In the genomic region with DNA sequence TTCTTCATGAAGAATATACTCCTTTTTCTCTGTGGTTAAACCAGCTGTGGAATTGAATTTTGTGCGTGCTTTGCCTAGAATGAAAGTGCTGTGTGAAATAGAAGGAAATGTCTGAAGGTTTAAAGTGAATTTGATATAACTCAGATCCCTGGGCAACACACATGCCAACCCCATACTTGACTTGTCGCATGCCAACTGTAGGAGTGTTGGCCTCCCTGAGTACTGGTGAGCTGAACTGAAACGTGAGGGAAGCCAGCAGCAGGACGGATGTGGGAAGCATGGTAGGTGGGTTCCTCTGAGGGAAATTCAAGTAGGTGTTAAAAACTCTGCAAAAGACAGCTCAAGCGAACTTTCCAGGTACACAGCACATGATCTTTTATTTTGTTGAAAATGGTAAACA, we compare ENCODE assay signal across 33 cellular contexts.
"Had no signal": no experiment of that assay in that cellular context is flagged by ENCODE, and none has a peak within 500 bp of the region (broad histone marks: within the 10 kb centered on the region; RNA-seq: fewer than 3 reads in every experiment).

No MANE protein-coding gene starts in this region.

- H3K9me3 ChIP-seq: ascending aorta, colonic mucosa, esophagus squamous epithelium, gastroesophageal sphincter, heart right ventricle had no signal

- H3K4me1 ChIP-seq: ascending aorta, colonic mucosa, esophagus squamous epithelium, gastroesophageal sphincter had no signal

- H3K4me3 ChIP-seq: ascending aorta, colonic mucosa, esophagus squamous epithelium, gastroesophageal sphincter, heart right ventricle had no signal

- H3K36me3 ChIP-seq: colonic mucosa had no signal

- H3K4me1 Mint-ChIP-seq: activated CD8-positive, alpha-beta memory T cell treated with anti-CD3 and anti-CD28 coated beads, Interleukin-2, amount 10 ng/mL, durations not matched to agents 7 days and 5 days; activated naive CD8-positive, alpha-beta T cell treated with anti-CD3 and anti-CD28 coated beads, Interleukin-2, amount 10 ng/mL, durations not matched to agents 7 days and 5 days had no signal

- H3K4me3 Mint-ChIP-seq: activated CD4-positive, alpha-beta memory T cell treated with anti-CD3 and anti-CD28 coated beads for 36 hours; activated CD4-positive, alpha-beta T cell treated with anti-CD3 and anti-CD28 coated beads for 36 hours; activated CD4-positive, alpha-beta T cell treated with anti-CD3 and anti-CD28 coated beads, Interleukin-2, amount 10 ng/mL, durations not matched to agents 24 days and 14 days; activated CD8-positive, alpha-beta memory T cell treated with anti-CD3 and anti-CD28 coated beads, Interleukin-2, amount 10 ng/mL, durations not matched to agents 7 days and 5 days; activated CD8-positive, alpha-beta T cell treated with anti-CD3 and anti-CD28 coated beads, Interleukin-2, amount 10 ng/mL, durations not matched to agents 7 days and 5 days; activated naive CD4-positive, alpha-beta T cell treated with anti-CD3 and anti-CD28 coated beads for 36 hours; activated naive CD8-positive, alpha-beta T cell treated with anti-CD3 and anti-CD28 coated beads, Interleukin-2, amount 10 ng/mL, durations not matched to agents 7 days and 5 days; activated T-helper 1 cell treated with anti-CD3 and anti-CD28 coated beads, Interleukin-12 subunit alpha, Interleukin-12 subunit beta, Interleukin-2, Interleukin-4 antibody, amounts not matched to agents 30 ng/mL and 10 ng/mL and 1 ng/mL, durations not matched to agents 14 hours and 24 hours and 36 hours; T-helper 17 cell; T-helper 2 cell treated with Interferon-gamma antibody and Interleukin-4, amounts not matched to agents 5 μg/mL and 100 μg/mL, for 36 hours had no signal

- H3K27me3 Mint-ChIP-seq: activated CD4-positive, alpha-beta memory T cell treated with anti-CD3 and anti-CD28 coated beads for 36 hours; activated CD4-positive, alpha-beta T cell treated with anti-CD3 and anti-CD28 coated beads for 36 hours; activated CD4-positive, alpha-beta T cell treated with anti-CD3 and anti-CD28 coated beads, Interleukin-2, amount 10 ng/mL, durations not matched to agents 24 days and 14 days; activated CD8-positive, alpha-beta memory T cell treated with anti-CD3 and anti-CD28 coated beads, Interleukin-2, amount 10 ng/mL, durations not matched to agents 7 days and 5 days; activated naive CD8-positive, alpha-beta T cell treated with anti-CD3 and anti-CD28 coated beads, Interleukin-2, amount 10 ng/mL, durations not matched to agents 7 days and 5 days; T-helper 17 cell had no signal

- H3K27ac ChIP-seq: ascending aorta, brain microvascular endothelial cell, colonic mucosa, epithelial cell of prostate, esophagus squamous epithelium, gastroesophageal sphincter had no signal

- H3K27ac Mint-ChIP-seq: activated CD4-positive, alpha-beta memory T cell treated with anti-CD3 and anti-CD28 coated beads for 36 hours; activated CD4-positive, alpha-beta T cell treated with anti-CD3 and anti-CD28 coated beads for 36 hours; activated CD4-positive, alpha-beta T cell treated with anti-CD3 and anti-CD28 coated beads, Interleukin-2, amount 10 ng/mL, durations not matched to agents 24 days and 14 days; activated CD8-positive, alpha-beta memory T cell treated with anti-CD3 and anti-CD28 coated beads, Interleukin-2, amount 10 ng/mL, durations not matched to agents 7 days and 5 days; activated CD8-positive, alpha-beta T cell treated with anti-CD3 and anti-CD28 coated beads, Interleukin-2, amount 10 ng/mL, durations not matched to agents 7 days and 5 days; activated naive CD4-positive, alpha-beta T cell treated with anti-CD3 and anti-CD28 coated beads for 36 hours; activated naive CD4-positive, alpha-beta T cell treated with anti-CD3 and anti-CD28 coated beads, Interleukin-2, amount 50 U/mL, for 72 hours; activated naive CD8-positive, alpha-beta T cell treated with anti-CD3 and anti-CD28 coated beads, Interleukin-2, amount 10 ng/mL, durations not matched to agents 7 days and 5 days; activated T-helper 1 cell treated with anti-CD3 and anti-CD28 coated beads, Interleukin-12 subunit alpha, Interleukin-12 subunit beta, Interleukin-2, Interleukin-4 antibody, amounts not matched to agents 30 ng/mL and 10 ng/mL and 1 ng/mL, durations not matched to agents 14 hours and 24 hours and 36 hours; activated T-helper 2 cell treated with anti-CD3 and anti-CD28 coated beads, Interferon-gamma antibody, Interleukin-2, Interleukin-4, amounts not matched to agents 10 μg/mL and 5 μg/mL and 100 μg/mL, durations not matched to agents 14 hours and 24 hours and 36 hours; T-helper 17 cell; T-helper 2 cell treated with Interferon-gamma antibody and Interleukin-4, amounts not matched to agents 5 μg/mL and 100 μg/mL, for 36 hours had no signal

- H3K9me3 Mint-ChIP-seq: activated CD4-positive, alpha-beta memory T cell treated with anti-CD3 and anti-CD28 coated beads for 36 hours; activated CD4-positive, alpha-beta T cell treated with anti-CD3 and anti-CD28 coated beads, Interleukin-2, amount 10 ng/mL, durations not matched to agents 24 days and 14 days; activated naive CD4-positive, alpha-beta T cell treated with anti-CD3 and anti-CD28 coated beads for 36 hours; activated naive CD4-positive, alpha-beta T cell treated with anti-CD3 and anti-CD28 coated beads, Interleukin-2, amount 50 U/mL, for 72 hours; activated naive CD8-positive, alpha-beta T cell treated with anti-CD3 and anti-CD28 coated beads, Interleukin-2, amount 10 ng/mL, durations not matched to agents 7 days and 5 days; activated T-helper 1 cell treated with anti-CD3 and anti-CD28 coated beads, Interleukin-12 subunit alpha, Interleukin-12 subunit beta, Interleukin-2, Interleukin-4 antibody, amounts not matched to agents 30 ng/mL and 10 ng/mL and 1 ng/mL, durations not matched to agents 14 hours and 24 hours and 36 hours; activated T-helper 2 cell treated with anti-CD3 and anti-CD28 coated beads, Interferon-gamma antibody, Interleukin-2, Interleukin-4, amounts not matched to agents 10 μg/mL and 5 μg/mL and 100 μg/mL, durations not matched to agents 14 hours and 24 hours and 36 hours; T-helper 2 cell treated with Interferon-gamma antibody and Interleukin-4, amounts not matched to agents 5 μg/mL and 100 μg/mL, for 36 hours had no signal

- DNase-seq: activated CD4-positive, alpha-beta memory T cell treated with anti-CD3 and anti-CD28 coated beads for 36 hours; activated CD4-positive, alpha-beta T cell treated with anti-CD3 and anti-CD28 coated beads for 36 hours; activated CD4-positive, alpha-beta T cell treated with anti-CD3 and anti-CD28 coated beads, Interleukin-2, amount 10 ng/mL, durations not matched to agents 24 days and 14 days; activated CD4-positive, CD25-positive, alpha-beta regulatory T cell; activated CD4-positive, CD25-positive, alpha-beta regulatory T cell treated with anti-CD3 and anti-CD28 coated beads, Interleukin-2, amount 50 U/mL, for 72 hours; activated CD8-positive, alpha-beta memory T cell treated with anti-CD3 and anti-CD28 coated beads, Interleukin-2, amount 10 ng/mL, durations not matched to agents 7 days and 5 days; activated CD8-positive, alpha-beta memory T cell treated with anti-CD3 and anti-CD28 coated beads, Interleukin-2, amount 50 U/mL, for 4 hours; activated CD8-positive, alpha-beta T cell treated with anti-CD3 and anti-CD28 coated beads, Interleukin-2, amount 10 ng/mL, durations not matched to agents 7 days and 5 days; activated effector memory CD4-positive, alpha-beta T cell treated with anti-CD3 and anti-CD28 coated beads, Interleukin-2, amount 50 U/mL, for 16 hours; activated naive CD4-positive, alpha-beta T cell treated with anti-CD3 and anti-CD28 coated beads for 36 hours; activated naive CD8-positive, alpha-beta T cell treated with anti-CD3 and anti-CD28 coated beads, Interleukin-2, amount 10 ng/mL, durations not matched to agents 7 days and 5 days; activated T-cell treated with anti-CD3 and anti-CD28 coated beads, Interleukin-2, amount 50 U/mL, for 1 hour; activated T-cell treated with anti-CD3 and anti-CD28 coated beads, Interleukin-2, amount 50 U/mL, for 48 hours; brain microvascular endothelial cell; central memory CD4-positive, alpha-beta T cell; cerebellar nuclear complex; colonic mucosa; effector CD8-positive, alpha-beta T cell; esophagus squamous epithelium; foreskin melanocyte; heart right ventricle; T-helper 1 cell; T-helper 17 cell; T1000 had no signal

- H3K36me3 Mint-ChIP-seq: activated naive CD4-positive, alpha-beta T cell treated with anti-CD3 and anti-CD28 coated beads, Interleukin-2, amount 50 U/mL, for 72 hours had no signal

- FAIRE-seq: endometrium, endothelial cell of umbilical vein had no signal

- H3K27me3 ChIP-seq: ascending aorta, brain microvascular endothelial cell, colonic mucosa, esophagus squamous epithelium, gastroesophageal sphincter, heart right ventricle had no signal

- ATAC-seq: activated CD4-positive, alpha-beta T cell treated with anti-CD3 and anti-CD28 coated beads for 36 hours; activated CD8-positive, alpha-beta memory T cell treated with anti-CD3 and anti-CD28 coated beads, Interleukin-2, amount 10 ng/mL, durations not matched to agents 7 days and 5 days; activated CD8-positive, alpha-beta T cell treated with anti-CD3 and anti-CD28 coated beads, Interleukin-2, amount 10 ng/mL, durations not matched to agents 7 days and 5 days; activated naive CD4-positive, alpha-beta T cell treated with anti-CD3 and anti-CD28 coated beads, Interleukin-2, amount 50 U/mL, for 72 hours; gastroesophageal sphincter; T-helper 17 cell had no signal
